Comparison of ENCODE assay signal across 20 cellular contexts in genomic region chr5:149552761-149553160, GRCh38. TPM values are rescaled to one million over a fixed set of nuclear protein-coding genes. Genes with fewer than 3 reads are reported as not detected.
DNase-seq lines count a peak whose midpoint lies in the region; ATAC-seq, FAIRE-seq and TF ChIP-seq lines count a peak whose summit lies in the region.
"Had no signal": no experiment of that assay in that cellular context is flagged by ENCODE, and none has a peak within 500 bp of the region (broad histone marks: within the 10 kb centered on the region; RNA-seq: fewer than 3 reads in every experiment).

No MANE protein-coding gene starts in this region.

- H3K36me3 ChIP-seq in HUES64 (ENCODE audit: insufficient read depth, low read length) = peaks cover 23% of the 10 kb centered on the region
- peaks cover 28% of the 10 kb centered on the region for H3K36me3 ChIP-seq in K562 (ENCODE audit: control insufficient read depth, insufficient read depth, low read length)

- no peak for DNase-seq in activated CD4-positive, alpha-beta T cell treated with anti-CD3 and anti-CD28 coated beads for 36 hours
- no peak for DNase-seq in activated CD4-positive, alpha-beta T cell treated with anti-CD3 and anti-CD28 coated beads for 1 hour
- DNase-seq in K562 (ENCODE audit: extremely low read depth in 1 of 4, low spot score in 3 of 4) (peak in 1 of 4 experiments; percentile 29), nephron progenitor cell (no peak), cerebellar cortex (ENCODE audit: low spot score) (no peak), ecto neural progenitor cell (ENCODE audit: low spot score) (no peak)
- DNase-seq: activated CD8-positive, alpha-beta memory T cell treated with anti-CD3 and anti-CD28 coated beads, Interleukin-2, amount 50 U/mL, for 4 hours; activated naive CD8-positive, alpha-beta T cell treated with anti-CD3 and anti-CD28 coated beads, Interleukin-2, amount 10 ng/mL, durations not matched to agents 7 days and 5 days; erythroblast; heart left ventricle; IMR-90; left colon; naive thymus-derived CD8-positive, alpha-beta T cell; NCI-H1436 treated with DMSO at 0.1 percent for 48 hours; right cardiac atrium; stimulated activated CD4-positive, alpha-beta T cell treated with anti-CD3 and anti-CD28 coated beads, Interleukin-4, amount 100 ng/mL, for 4 hours; SW 1271 had no signal

- TF ChIP-seq CTCF in K562 (IDR thresholded peaks at IDR 0.05 in 2 of 3, conservative IDR thresholded peaks at IDR 0.05 in 1 of 3; ENCODE audit: insufficient read depth in 2 of 3, low read depth in 1 of 3, low read length in 3 of 3) (no peak), nephron progenitor cell (IDR thresholded peaks at IDR 0.05) (no peak)

- in situ Hi-C loops in K562 (cut with MboI) = loop anchor here (5.0 to 25.0 kb wide), 3 partner anchors 110 to 415 kb away; partner anchors contain the start of gene ABLIM3

- CTCF ChIA-PET in activated CD4-positive, alpha-beta T cell treated with anti-CD3 and anti-CD28 coated beads for 36 hours (lab: Charles Lee) = interaction anchor here (0.6 to 2.9 kb wide), 7 partner anchors 8 to 198 kb away, joined by 3 to 20 read pairs (median 6); no protein-coding TSS in a partner anchor
- CTCF ChIA-PET in K562 (lab: Yijun Ruan, JAX; ENCODE audit: low intra/inter-chr PET ratio) = interaction anchor here (0.7 to 2.3 kb wide), 3 partner anchors 111 to 276 kb away, joined by 3 to 19 read pairs (median 5); no protein-coding TSS in a partner anchor

- intact Hi-C loops in activated CD4-positive, alpha-beta T cell treated with anti-CD3 and anti-CD28 coated beads for 36 hours (cut with DNase I, micrococcal nuclease) = no loop called here
- intact Hi-C loops in K562 (cut with micrococcal nuclease) = no loop called here

- peak overlapping the region; percentile 8 for H3K4me3 Mint-ChIP-seq in activated CD4-positive, alpha-beta T cell treated with anti-CD3 and anti-CD28 coated beads for 36 hours
- peak overlapping the region; percentile 99 for H3K4me3 Mint-ChIP-seq in nephron progenitor cell

- no peak for TF ChIP-seq EP300 in K562 (IDR thresholded peaks at IDR 0.05; ENCODE audit: low read length)

- no peak for ATAC-seq in activated CD4-positive, alpha-beta T cell treated with anti-CD3 and anti-CD28 coated beads for 36 hours
- ATAC-seq in K562 (no peak), GM21367 (IDR thresholded peaks at IDR 0.05; ENCODE audit: unreplicated experiment) (no peak)
- ATAC-seq: heart left ventricle; left colon; naive thymus-derived CD8-positive, alpha-beta T cell; right cardiac atrium had no signal

- H3K4me1 ChIP-seq in HUES64 (ENCODE audit: insufficient read depth, low read length) = peaks cover 3% of the 10 kb centered on the region; the same call in 1 of the 2 replicates
- peaks cover 4 to 15% of the 10 kb centered on the region in 2 experiments for H3K4me1 ChIP-seq in K562 (replicated peaks in 1 of 2; ENCODE audit: control insufficient read depth in 2 of 2, insufficient read depth in 2 of 2, low read length in 2 of 2)

- peak overlapping the region; percentile 59 for H3K4me2 ChIP-seq in K562 (ENCODE audit: insufficient read depth, low read length)

- no peak for FAIRE-seq in K562 (lab: Jason Lieb, UNC)

- peaks cover 28% of the 10 kb centered on the region for H3K36me3 Mint-ChIP-seq in activated CD4-positive, alpha-beta T cell treated with anti-CD3 and anti-CD28 coated beads for 36 hours (ENCODE audit: low read depth)
- peaks cover 17% of the 10 kb centered on the region for H3K36me3 Mint-ChIP-seq in nephron progenitor cell (ENCODE audit: low read depth)

- TF ChIP-seq POLR2A in K562 (conservative IDR thresholded peaks at IDR 0.05) = no peak

- H3K27me3 Mint-ChIP-seq in activated CD4-positive, alpha-beta T cell treated with anti-CD3 and anti-CD28 coated beads for 36 hours = no peaks in the 10 kb centered on the region
- no peaks in the 10 kb centered on the region for H3K27me3 Mint-ChIP-seq in nephron progenitor cell (ENCODE audit: low read depth, poor library complexity)
- H3K27me3 Mint-ChIP-seq: activated naive CD8-positive, alpha-beta T cell treated with anti-CD3 and anti-CD28 coated beads, Interleukin-2, amount 10 ng/mL, durations not matched to agents 7 days and 5 days; naive thymus-derived CD8-positive, alpha-beta T cell had no signal

- H3K79me2 ChIP-seq in K562 (ENCODE audit: control insufficient read depth, insufficient read depth, low read length) = peaks cover 44% of the 10 kb centered on the region

- TF ChIP-seq RAD21 in K562 (CRISPR knock-in tag; conservative IDR thresholded peaks at IDR 0.05 in 1 of 2, IDR thresholded peaks at IDR 0.05 in 1 of 2) = no peak

- BruUV-seq in K562 (replicated peaks; lab: Mats Ljungman, UMichigan) = no TSS peak

- H4K20me1 ChIP-seq in K562 (replicated peaks; ENCODE audit: control insufficient read depth, insufficient read depth, low read length) = 0 out of 2 replicates have a peak, but pooled peaks cover 8% of the 10 kb centered on the region

- H2AFZ ChIP-seq in K562 (ENCODE audit: low read depth, low read length) = peak overlapping the region; percentile 30

- peak overlapping the region; percentile 54; the same call in 1 of the 2 replicates for H3K27ac ChIP-seq in HUES64 (ENCODE audit: low read depth, low read length)
- peak overlapping the region; percentile 82 for H3K27ac ChIP-seq in K562 (ENCODE audit: extremely low read depth, low read depth, low read length)

- H3K27ac Mint-ChIP-seq in activated CD4-positive, alpha-beta T cell treated with anti-CD3 and anti-CD28 coated beads for 36 hours = no peak overlapping the region
- H3K27ac Mint-ChIP-seq in nephron progenitor cell = no peak overlapping the region
- H3K27ac Mint-ChIP-seq: activated naive CD8-positive, alpha-beta T cell treated with anti-CD3 and anti-CD28 coated beads, Interleukin-2, amount 10 ng/mL, durations not matched to agents 7 days and 5 days had no signal

- H3K27me3 ChIP-seq in HUES64 (ENCODE audit: insufficient read depth, low read length) (no peaks in the 10 kb centered on the region), K562 (ENCODE audit: control insufficient read depth in 2 of 2, insufficient read depth in 2 of 2, low read length in 2 of 2) (no peaks in the 10 kb centered on the region)
- H3K27me3 ChIP-seq: heart left ventricle, vagina had no signal

- POLR2A ChIA-PET in activated CD4-positive, alpha-beta T cell treated with anti-CD3 and anti-CD28 coated beads for 36 hours (lab: Charles Lee) = no interaction called here
- POLR2A ChIA-PET in K562 (lab: Yijun Ruan, JAX) = interaction anchor here (0.8 to 3.3 kb wide), 7 partner anchors 9 to 364 kb away, joined by 3 to 14 read pairs (median 5); no protein-coding TSS in a partner anchor

- peaks cover 13% of the 10 kb centered on the region for H3K4me1 Mint-ChIP-seq in activated CD4-positive, alpha-beta T cell treated with anti-CD3 and anti-CD28 coated beads for 36 hours
- peaks cover 17% of the 10 kb centered on the region for H3K4me1 Mint-ChIP-seq in nephron progenitor cell

- 77% methylated on average over 5 of the region's 5 CpGs for WGBS in HUES64
- 36% methylated on average over 5 of the region's 5 CpGs for WGBS in K562 (ENCODE audit: insufficient coverage, low coverage, missing lambda C conversion rate)

- 0 out of 2 replicates have a peak overlapping the region, but pooled peaks have one; percentile 78 for H3K9ac ChIP-seq in HUES64 (ENCODE audit: low read depth, low read length)
- peak overlapping the region; percentile 38 to 98; a peak in 3 of 4 replicates for H3K9ac ChIP-seq in K562 (ENCODE audit: insufficient read depth in 1 of 2, low read depth in 2 of 2, low read length in 2 of 2)

- H3K4me3 ChIP-seq in HUES64 (ENCODE audit: low read length) (peak overlapping the region; percentile 100; the same call in 1 of the 2 replicates), K562 (peak overlapping the region; percentile 97; the same call in 1 of the 2 replicates)

- no peaks in the 10 kb centered on the region for H3K9me3 ChIP-seq in HUES64 (ENCODE audit: insufficient read depth, low read depth, low read length)
- no peaks in the 10 kb centered on the region for H3K9me3 ChIP-seq in K562 (replicated peaks; ENCODE audit: control insufficient read depth, insufficient read depth, low read depth, low read length)
- H3K9me3 ChIP-seq: heart left ventricle, vagina had no signal

- H3K9me3 Mint-ChIP-seq in activated CD4-positive, alpha-beta T cell treated with anti-CD3 and anti-CD28 coated beads for 36 hours (ENCODE audit: low read depth) = no peaks in the 10 kb centered on the region
- H3K9me3 Mint-ChIP-seq in nephron progenitor cell = no peaks in the 10 kb centered on the region
- H3K9me3 Mint-ChIP-seq: activated naive CD8-positive, alpha-beta T cell treated with anti-CD3 and anti-CD28 coated beads, Interleukin-2, amount 10 ng/mL, durations not matched to agents 7 days and 5 days; naive thymus-derived CD8-positive, alpha-beta T cell had no signal

- no peaks in the 10 kb centered on the region for H3K9me1 ChIP-seq in K562 (ENCODE audit: control insufficient read depth, insufficient read depth, low read length)

RNA-seq across cellular contexts. Expression of gene CSNK1A1, which starts 1.5 kb away (rescaled TPM):
- 100 to 1,000 TPM; 169 to 203 TPM for total RNA-seq in activated CD4-positive, alpha-beta T cell treated with anti-CD3 and anti-CD28 coated beads for 36 hours
- polyA plus RNA-seq in HUES64 (2013, experiment 1 of 2) = 155 TPM
- polyA plus RNA-seq in HUES64 (2013, experiment 2 of 2) = 160 TPM
- total RNA-seq in K562 (2011; cell fraction: chromatin; rRNA removed; ENCODE audit: low replicate concordance) = 130 and 191 TPM in 2 replicates
- 70.5 and 71.3 TPM in 2 replicates for total RNA-seq in K562 (2011; cell fraction: nucleolus; rRNA removed)
- total RNA-seq in K562 (2011; cell fraction: nucleoplasm; rRNA removed) = 97.4 and 136 TPM in 2 replicates
- total RNA-seq in K562 (2014; rRNA removed) (196 TPM in 2 replicates), K562 (2014; rRNA removed; fragmentation: Illumina TruSeq; extraction: Trizol) (192 and 220 TPM in 2 replicates), K562 (2015; rRNA removed; fragmentation: Illumina TruSeq; extraction: Trizol) (141 and 154 TPM in 2 replicates), K562 (2021) (186 and 196 TPM in 2 replicates)
- polyA plus RNA-seq in K562 (2011; rRNA removed) (138 and 185 TPM in 2 replicates), K562 (2014; fragmentation: Illumina TruSeq; extraction: Trizol) (120 and 133 TPM in 2 replicates), K562 (2014; fragmentation: Nextera tagmentation; extraction: Ambion mirVana) (10 to 100 TPM; 49.1 to 63.3 TPM), K562 (2014; rRNA removed) (116 and 117 TPM in 2 replicates)
- 64.6 and 80.0 TPM in 2 replicates for polyA plus RNA-seq in K562 (2011; cell fraction: cytosol; rRNA removed)
- 60.4 and 64.4 TPM in 2 replicates for polyA plus RNA-seq in K562 (2011; cell fraction: nucleus; rRNA removed)
- polyA plus RNA-seq in K562 (2012) = 86.1 and 129 TPM in 2 replicates
- polyA minus RNA-seq in K562 (2011; rRNA and poly(A)+ RNA removed) = 262 and 295 TPM in 2 replicates
- polyA minus RNA-seq in K562 (2011; cell fraction: cytosol; rRNA and poly(A)+ RNA removed) = 105 and 106 TPM in 2 replicates
- 88.7 and 149 TPM in 2 replicates for polyA minus RNA-seq in K562 (2011; cell fraction: nucleus; rRNA and poly(A)+ RNA removed)

RNA-seq across cellular contexts. Expression of gene ARHGEF37, which starts 28.5 kb away (rescaled TPM):
- total RNA-seq in activated CD4-positive, alpha-beta T cell treated with anti-CD3 and anti-CD28 coated beads for 36 hours = 1 to 10 TPM; 1.7 to 2.1 TPM
- polyA plus RNA-seq in HUES64 (2013, experiment 1 of 2) = 0.60 TPM
- polyA plus RNA-seq in HUES64 (2013, experiment 2 of 2) = 0.57 TPM
- total RNA-seq in K562 (2011; cell fraction: chromatin; rRNA removed; ENCODE audit: low replicate concordance) = 0.11 TPM in 1 of 2 replicates, not detected in the other
- not detected in 2 replicates for total RNA-seq in K562 (2011; cell fraction: nucleolus; rRNA removed)
- 0.15 TPM in 1 of 2 replicates, not detected in the other for total RNA-seq in K562 (2011; cell fraction: nucleoplasm; rRNA removed)
- 0.05 TPM in 1 of 2 replicates, not detected in the other for total RNA-seq in K562 (2014; rRNA removed)
- total RNA-seq in K562 (2014; rRNA removed; fragmentation: Illumina TruSeq; extraction: Trizol) = 0.04 and 0.06 TPM in 2 replicates
- total RNA-seq in K562 (2015; rRNA removed; fragmentation: Illumina TruSeq; extraction: Trizol) = 0.14 TPM in 1 of 2 replicates, not detected in the other
- total RNA-seq in K562 (2021) = 0.27 and 0.51 TPM in 2 replicates
- 0.04 TPM in 2 replicates for polyA plus RNA-seq in K562 (2011; rRNA removed)
- polyA plus RNA-seq in K562 (2011; cell fraction: cytosol; rRNA removed) = 0.01 TPM in 2 replicates
- 0.09 TPM in 1 of 2 replicates, not detected in the other for polyA plus RNA-seq in K562 (2011; cell fraction: nucleus; rRNA removed)
- polyA plus RNA-seq in K562 (2012) = 0.05 and 0.21 TPM in 2 replicates
- 0.04 TPM in 1 of 2 replicates, not detected in the other for polyA plus RNA-seq in K562 (2014; fragmentation: Illumina TruSeq; extraction: Trizol)
- polyA plus RNA-seq in K562 (2014; fragmentation: Nextera tagmentation; extraction: Ambion mirVana) = under 1 TPM; 0.17 to 0.25 TPM
- 0.01 TPM in 1 of 2 replicates, not detected in the other for polyA plus RNA-seq in K562 (2014; rRNA removed)
- polyA minus RNA-seq in K562 (2011; rRNA and poly(A)+ RNA removed) = not detected in 2 replicates
- polyA minus RNA-seq in K562 (2011; cell fraction: cytosol; rRNA and poly(A)+ RNA removed) = 2.0 TPM in 1 of 2 replicates, not detected in the other
- polyA minus RNA-seq in K562 (2011; cell fraction: nucleus; rRNA and poly(A)+ RNA removed) = 0.13 TPM in 1 of 2 replicates, not detected in the other
- polyA plus RNA-seq: naive thymus-derived CD8-positive, alpha-beta T cell had no signal
